In the genomic region with DNA sequence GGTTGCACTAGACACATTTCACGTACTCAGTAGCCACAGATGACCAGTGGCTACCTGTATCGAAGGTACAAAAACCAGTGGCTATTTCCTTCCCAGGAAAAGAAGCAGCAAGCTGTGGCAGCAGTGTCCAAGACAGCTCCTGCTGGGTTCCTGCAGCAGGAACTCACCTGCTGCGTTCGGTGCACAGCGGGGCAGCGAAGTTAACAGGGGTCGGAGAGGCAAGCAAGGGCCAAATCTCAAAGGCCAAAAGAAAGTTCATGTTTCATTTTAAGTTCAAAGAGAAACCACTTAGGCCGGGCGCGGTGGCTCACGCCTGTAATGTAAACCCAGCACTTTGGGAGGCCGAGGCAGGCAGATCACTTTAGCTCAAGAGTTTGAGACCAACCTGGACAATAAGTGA, we compare ENCODE assay signal across 1 cellular context.
TF ChIP-seq lines count a peak whose summit lies in the region.

No MANE protein-coding gene starts in this region.

TF ChIP-seq in GM23338, 12 proteins besides CTCF, POLR2A, EP300 and RAD21:
- no peak for TF ChIP-seq JUNB (IDR thresholded peaks at IDR 0.05; ENCODE audit: unreplicated experiment)
